In genomic region chr1:58755468-58755872, GRCh38 we compare ENCODE assay signal across 8 cellular contexts. TPM values are rescaled to one million over a fixed set of nuclear protein-coding genes. Genes with fewer than 3 reads are reported as not detected.
DNase-seq lines count a peak whose midpoint lies in the region; ATAC-seq, FAIRE-seq and TF ChIP-seq lines count a peak whose summit lies in the region.

No MANE protein-coding gene starts in this region.

- H3K27me3 ChIP-seq in pancreas, result no peaks in the 10 kb centered on the region
- no peaks in the 10 kb centered on the region for H3K27me3 ChIP-seq in transverse colon

- no peak for TF ChIP-seq POLR2A in transverse colon (IDR thresholded peaks at IDR 0.05)

- peak; percentile 94 for ATAC-seq in GM21447 (IDR thresholded peaks at IDR 0.05; ENCODE audit: unreplicated experiment)
- ATAC-seq in pancreas, result peak in 3 of 4 donors; percentile 12 to 74 (median 64)

- DNase-seq in CD14-positive monocyte (ENCODE audit: low spot score) (peak; percentile 83), NCI-H2107 (lab: John Stamatoyannopoulos, UW) (peak; percentile 42), fibroblast of gingiva (ENCODE audit: low read depth) (peak; percentile 99), pancreas (peak in 3 of 6 donors; percentile 7 to 19 (median 16)), transverse colon (peak; percentile 51), NCI-H526 treated with DMSO at 0.1 percent for 48 hours (lab: John Stamatoyannopoulos, UW) (no peak)
- peak; percentile 40 for DNase-seq in activated CD8-positive, alpha-beta memory T cell treated with anti-CD3 and anti-CD28 coated beads, Interleukin-2, amount 50 U/mL, for 24 hours (ENCODE audit: extremely low read depth)

- FAIRE-seq in pancreas (lab: Jason Lieb, UNC), result no peak

- intact Hi-C loops in CD14-positive monocyte (cut with micrococcal nuclease) (no loop called here), pancreas (cut with DNase I) (loop anchor here in 1 of 3 donors (5.0 kb wide), 1 partner anchor 238 kb away; no protein-coding TSS in a partner anchor), transverse colon (cut with DNase I; ENCODE audit: low total_unique reads) (no loop called here)

- TF ChIP-seq CTCF in CD14-positive monocyte (IDR thresholded peaks at IDR 0.05) (no peak), pancreas (IDR thresholded peaks at IDR 0.05) (no peak), transverse colon (IDR thresholded peaks at IDR 0.05) (no peak)

- peak overlapping the region in 6 of 7 donors; percentile 31 to 85 (median 61) for H3K27ac Mint-ChIP-seq in CD14-positive monocyte

- H3K4me1 ChIP-seq in pancreas (peaks cover 7 to 20% (median 10%) of the 10 kb centered on the region in 3 donors), transverse colon (peaks cover 3 to 14% (median 11%) of the 10 kb centered on the region in 4 donors)

- in situ Hi-C loops in transverse colon (cut with MboI; ENCODE audit: low pct_ligation_motif_present in 1 of 4, low pct_unique_long_range_greater_than_20kb in 1 of 4, low sequenced_read_pairs in 3 of 4), result loop anchor here in 1 of 4 donors (25.0 kb wide), 1 partner anchor 957 kb away; no protein-coding TSS in a partner anchor

- peak overlapping the region; percentile 34 to 70 for H3K4me3 Mint-ChIP-seq in CD14-positive monocyte

- 75 to 77% methylated on average over 6 of the region's 6 CpGs for WGBS in pancreas, 2 donors
- WGBS in transverse colon (ENCODE audit: low coverage in 1 of 2), 2 donors, result 0 to 21% methylated on average over 1 to 6 of the region's 6 CpGs

- H3K27ac ChIP-seq in pancreas (peak overlapping the region in 1 of 4 donors; percentile 13), transverse colon (peak overlapping the region; percentile 45 to 73 (median 66))

- no peaks in the 10 kb centered on the region for H3K36me3 ChIP-seq in pancreas
- H3K36me3 ChIP-seq in transverse colon, result no peaks in the 10 kb centered on the region

- H3K36me3 Mint-ChIP-seq in CD14-positive monocyte, result no peaks in the 10 kb centered on the region

- H3K4me3 ChIP-seq in pancreas (no peak overlapping the region), transverse colon (no peak overlapping the region)

- no peaks in the 10 kb centered on the region for H3K27me3 Mint-ChIP-seq in CD14-positive monocyte (ENCODE audit: low read depth in 3 of 3)

- H3K9me3 ChIP-seq in pancreas, result no peaks in the 10 kb centered on the region
- H3K9me3 ChIP-seq in transverse colon, result no peaks in the 10 kb centered on the region

- no peaks in the 10 kb centered on the region for H3K9me3 Mint-ChIP-seq in CD14-positive monocyte

- TF ChIP-seq EP300 in transverse colon (IDR thresholded peaks at IDR 0.05; ENCODE audit: low read depth), result no peak

- H3K4me1 Mint-ChIP-seq in CD14-positive monocyte, result peaks cover 22% of the 10 kb centered on the region

RNA-seq across cellular contexts. Expression of gene JUN, which starts 28.4 kb away (rescaled TPM):
- polyA plus RNA-seq in CD14-positive monocyte (10 to 100 TPM; 29.3 to 31.3 TPM), pancreas (100 to 1,000 TPM in 1 of 2 donors, 10 to 100 TPM in 1; 45.0 to 134 TPM)
- total RNA-seq in pancreas (100 to 1,000 TPM in 1 of 6 donors, 10 to 100 TPM in 5; 47.1 to 111 (median 86.2) TPM), transverse colon (100 to 1,000 TPM; 315 to 440 (median 376) TPM)

RNA-seq across cellular contexts. Expression of gene MYSM1, which starts 55.6 kb away (rescaled TPM):
- polyA plus RNA-seq in CD14-positive monocyte (1 to 10 TPM; 6.7 to 8.0 TPM), pancreas (10 to 100 TPM; 10.2 to 11.4 TPM)
- total RNA-seq in pancreas (10 to 100 TPM; 10.3 to 20.2 (median 16.2) TPM), transverse colon (10 to 100 TPM; 38.8 to 57.5 (median 56.2) TPM)
